In genomic region chr2:240898731-240899467, GRCh38 we compare ENCODE assay signal across 2 cellular contexts.
TF ChIP-seq lines count a peak whose summit lies in the region.

No MANE protein-coding gene starts in this region.

TF ChIP-seq in endothelial cell of umbilical vein, 7 proteins besides CTCF, POLR2A, EP300 and RAD21:
- TF ChIP-seq MYC (IDR thresholded peaks at IDR 0.05; ENCODE audit: low read depth, low read length): no peak
- no peak for TF ChIP-seq EZH2 (IDR thresholded peaks at IDR 0.05; ENCODE audit: borderline replicate concordance, low read depth, low read length, severe bottlenecking)

TF ChIP-seq in SK-N-SH, 30 proteins besides CTCF, POLR2A, EP300 and RAD21:
- no peak for TF ChIP-seq EZH2phosphoT487 (IDR thresholded peaks at IDR 0.05; ENCODE audit: borderline replicate concordance, low read depth)
- no peak for TF ChIP-seq USF2 (IDR thresholded peaks at IDR 0.05; ENCODE audit: borderline replicate concordance, low read depth, low read length)
- no peak for TF ChIP-seq TCF12 (IDR thresholded peaks at IDR 0.05)
- TF ChIP-seq MXI1 (IDR thresholded peaks at IDR 0.05; ENCODE audit: low read depth, low read length): no peak
- no peak for TF ChIP-seq IRF3 (IDR thresholded peaks at IDR 0.05; ENCODE audit: low read depth, low read length)
- no peak for TF ChIP-seq CHD2 (IDR thresholded peaks at IDR 0.05; ENCODE audit: low read length, partially characterized antibody)
- no peak for TF ChIP-seq GATA2 (CRISPR knock-in tag; IDR thresholded peaks at IDR 0.05)
- TF ChIP-seq TAF1 (IDR thresholded peaks at IDR 0.05; ENCODE audit: borderline replicate concordance, low read depth, low read length): no peak
- no peak for TF ChIP-seq PBX3 (IDR thresholded peaks at IDR 0.05)
- no peak for TF ChIP-seq MEF2A (IDR thresholded peaks at IDR 0.05; ENCODE audit: borderline replicate concordance, low read depth)
- TF ChIP-seq FOXM1 (IDR thresholded peaks at IDR 0.05; ENCODE audit: low read depth): no peak
- no peak for TF ChIP-seq RCOR1 (IDR thresholded peaks at IDR 0.05; ENCODE audit: low read length)
- no peak for TF ChIP-seq GABPA (IDR thresholded peaks at IDR 0.05; ENCODE audit: low read depth)
- no peak for TF ChIP-seq FOXJ3 (CRISPR knock-in tag; IDR thresholded peaks at IDR 0.05)
- TF ChIP-seq JUND (IDR thresholded peaks at IDR 0.05): no peak
- TF ChIP-seq REST (IDR thresholded peaks at IDR 0.05; ENCODE audit: low read depth, low read length): no peak
- no peak for TF ChIP-seq FOSL2 (IDR thresholded peaks at IDR 0.05; ENCODE audit: borderline replicate concordance, low read depth)
- TF ChIP-seq POLR2AphosphoS5 (IDR thresholded peaks at IDR 0.05; ENCODE audit: low read depth, low read length): no peak
